Comparison of ENCODE assay signal across 8 cellular contexts in genomic region chr21:26846036-26846931, GRCh38. TPM values are rescaled to one million over a fixed set of nuclear protein-coding genes. Genes with fewer than 3 reads are reported as not detected.
DNase-seq lines count a peak whose midpoint lies in the region; ATAC-seq and TF ChIP-seq lines count a peak whose summit lies in the region.

No MANE protein-coding gene starts in this region.

- DNase-seq in C1 segment of cervical spinal cord (lab: John Stamatoyannopoulos, UW) (peak in 12 of 14 donors; percentile 41 to 82 (median 66)), IMR-90 (peak; percentile 82), adipocyte (ENCODE audit: low read depth) (peak; percentile 92), Right ventricle myocardium inferior (ENCODE audit: missing footprints) (peak; percentile 94), neural crest cell (ENCODE audit: low read depth, low spot score) (peak; percentile 61), NCI-H187 treated with DMSO at 0.1 percent for 48 hours (lab: John Stamatoyannopoulos, UW) (no peak)

- peak; percentile 46 for ATAC-seq in IMR-90 (ENCODE audit: low read depth)
- ATAC-seq in Right ventricle myocardium inferior: peak; percentile 62
- ATAC-seq in HG03095 (IDR thresholded peaks at IDR 0.05; ENCODE audit: unreplicated experiment): no peak
- ATAC-seq in HG03175 (IDR thresholded peaks at IDR 0.05; ENCODE audit: unreplicated experiment): no peak

- H2AFZ ChIP-seq in IMR-90 (replicated peaks; ENCODE audit: low read length, poor library complexity): peak overlapping the region; percentile 89

- H3K36me3 Mint-ChIP-seq in neural crest cell (ENCODE audit: low read depth): peaks cover 7% of the 10 kb centered on the region

- H3K9me3 ChIP-seq in IMR-90 (ENCODE audit: control insufficient read depth, insufficient read depth, low read length): no peaks in the 10 kb centered on the region
- H3K9me3 ChIP-seq in adipocyte (ENCODE audit: control insufficient read depth, low read length): no peaks in the 10 kb centered on the region

- peak overlapping the region; percentile 87 for H2BK5ac ChIP-seq in IMR-90 (ENCODE audit: low read depth, low read length, poor library complexity, severe bottlenecking)

- WGBS in IMR-90 (ENCODE audit: extremely low coverage in 2 of 2, insufficient read length in 1 of 2), 2 experiments: 1% methylated on average over 15 of the region's 50 CpGs; no CpG with 5 or more reads in 1 of the 2 experiments

- peaks cover 6% of the 10 kb centered on the region for H3K27me3 Mint-ChIP-seq in neural crest cell (ENCODE audit: low read depth)

- intact Hi-C loops in IMR-90 (cut with micrococcal nuclease) (loop anchor here (5.0 to 10.0 kb wide), 9 partner anchors 951 to 1929 kb away; no protein-coding TSS in a partner anchor), Right ventricle myocardium inferior (cut with DNase I) (loop anchor here (5.0 kb wide), 3 partner anchors 721 to 1676 kb away; no protein-coding TSS in a partner anchor)

- TF ChIP-seq POLR2A in IMR-90 (IDR thresholded peaks at IDR 0.05; ENCODE audit: low read depth, low read length): peak; percentile 68

- POLR2A ChIA-PET in IMR-90 (lab: Charles Lee; ENCODE audit: unreplicated experiment): interaction anchor here (0.7 kb wide), 1 partner anchor 854 kb away, joined by 3 read pairs; no protein-coding TSS in a partner anchor

- no TSS peak for BruUV-seq in IMR-90 (replicated peaks; lab: Mats Ljungman, UMichigan)

- H3K9me3 Mint-ChIP-seq in neural crest cell: no peaks in the 10 kb centered on the region

- peak overlapping the region; percentile 62 for H4K5ac ChIP-seq in IMR-90 (ENCODE audit: low read depth, low read length)

- H3K4ac ChIP-seq in IMR-90 (ENCODE audit: low read depth, low read length): peak overlapping the region; percentile 95

- dilution Hi-C loops in IMR-90 (cut with HindIII; ENCODE audit: low sequenced_read_pairs, unreplicated experiment): no loop called here

- peaks cover 3 to 30% of the 10 kb centered on the region in 2 experiments for H3K79me1 ChIP-seq in IMR-90 (ENCODE audit: low read depth in 1 of 2, low read length in 2 of 2)

- H3K27me3 ChIP-seq in IMR-90 (ENCODE audit: control insufficient read depth, insufficient read depth, low read length) (no peaks in the 10 kb centered on the region), adipocyte (replicated peaks; ENCODE audit: control insufficient read depth, insufficient read depth, low read length) (no peaks in the 10 kb centered on the region)

- H2AK5ac ChIP-seq in IMR-90 (ENCODE audit: low read depth, low read length): peak overlapping the region; percentile 51

- peak overlapping the region; percentile 82 for H3K14ac ChIP-seq in IMR-90 (replicated peaks; ENCODE audit: low read depth, low read length)

- TF ChIP-seq CTCF in IMR-90 (conservative IDR thresholded peaks at IDR 0.05; ENCODE audit: low read depth, low read length) (peak; percentile 31; the same call in 1 of the 2 replicates), neural crest cell (conservative IDR thresholded peaks at IDR 0.05) (peak; percentile 49)

- no peak; the same call in 1 of the 2 replicates for TF ChIP-seq RAD21 in IMR-90 (IDR thresholded peaks at IDR 0.05; ENCODE audit: low read length)

- peak overlapping the region; percentile 92 for H4K91ac ChIP-seq in IMR-90 (ENCODE audit: insufficient read depth, low read depth, low read length)

- H2BK15ac ChIP-seq in IMR-90 (ENCODE audit: low read depth, low read length): peak overlapping the region; percentile 57

- in situ Hi-C loops in IMR-90 (cut with MboI; ENCODE audit: low sequenced_read_pairs): loop anchor here (5.0 to 10.0 kb wide), 3 partner anchors 1206 to 1949 kb away; no protein-coding TSS in a partner anchor

- peaks cover 23% of the 10 kb centered on the region for H3K36me3 ChIP-seq in IMR-90 (ENCODE audit: control insufficient read depth, insufficient read depth, low read length)
- H3K36me3 ChIP-seq in adipocyte (ENCODE audit: control insufficient read depth, insufficient read depth, low read length, severe bottlenecking): peaks cover 12% of the 10 kb centered on the region

- H4K20me1 ChIP-seq in IMR-90 (ENCODE audit: insufficient read depth, low read length): peaks cover 37% of the 10 kb centered on the region

- peak overlapping the region; percentile 89 for H2BK120ac ChIP-seq in IMR-90 (ENCODE audit: low read depth, low read length)

- H3K9me1 ChIP-seq in IMR-90 (ENCODE audit: insufficient read depth, low read length): peaks cover 3% of the 10 kb centered on the region; the same call in 1 of the 2 replicates

- H3K27ac Mint-ChIP-seq in neural crest cell (ENCODE audit: unreplicated experiment): peak overlapping the region; percentile 99

- H3K27ac ChIP-seq in IMR-90 (ENCODE audit: insufficient read depth, low read length): peak overlapping the region; percentile 94

- peak overlapping the region; percentile 96 for H3K4me2 ChIP-seq in IMR-90 (ENCODE audit: low read depth, low read length)

- peak overlapping the region; percentile 93 for H3K56ac ChIP-seq in IMR-90 (ENCODE audit: extremely low read depth, insufficient read depth, low read length)

- peak overlapping the region; percentile 85 for H3K9ac ChIP-seq in IMR-90 (ENCODE audit: low read depth, low read length)
- peak overlapping the region; percentile 94 for H3K9ac ChIP-seq in adipocyte (ENCODE audit: low read length)

- peak overlapping the region; percentile 90 for H3K23ac ChIP-seq in IMR-90 (ENCODE audit: low read depth, low read length)

- H3K4me3 Mint-ChIP-seq in neural crest cell: peak overlapping the region; percentile 96

- CTCF ChIA-PET in IMR-90 (lab: Yijun Ruan, JAX): no interaction called here

- H3K4me3 ChIP-seq in IMR-90 (ENCODE audit: insufficient read depth, low read depth, low read length) (peak overlapping the region; percentile 97), adipocyte (ENCODE audit: low read length) (peak overlapping the region; percentile 95)

- peaks cover 63% of the 10 kb centered on the region for H3K4me1 Mint-ChIP-seq in neural crest cell

- peak overlapping the region; percentile 98 for H2AK9ac ChIP-seq in IMR-90 (replicated peaks; ENCODE audit: low read depth, low read length, poor library complexity)

- 0 out of 2 replicates have a peak overlapping the region, but pooled peaks have one; percentile 27 for H2BK20ac ChIP-seq in IMR-90 (ENCODE audit: low read depth, low read length)

- H3K4me1 ChIP-seq in IMR-90 (ENCODE audit: control insufficient read depth, insufficient read depth, low read length) (peaks cover 6% of the 10 kb centered on the region), adipocyte (ENCODE audit: control insufficient read depth, insufficient read depth, low read length) (peaks cover 12% of the 10 kb centered on the region)

- H4K8ac ChIP-seq in IMR-90 (ENCODE audit: low read depth in 2 of 2, low read length in 2 of 2): peak overlapping the region; percentile 93 to 94

- peak overlapping the region; percentile 94 for H3K18ac ChIP-seq in IMR-90 (ENCODE audit: low read depth, low read length)

TF ChIP-seq in IMR-90, 13 proteins besides CTCF, POLR2A, EP300 and RAD21:
- TF ChIP-seq BHLHE40 (IDR thresholded peaks at IDR 0.05; ENCODE audit: low read depth, low read length) (peak; percentile 45), MAFK (IDR thresholded peaks at IDR 0.05; ENCODE audit: low read depth, low read length) (no peak)

RNA-seq across cellular contexts. Expression of gene ADAMTS1, which starts 1.1 kb away (rescaled TPM):
- total RNA-seq in IMR-90 (2012; rRNA removed) (106 and 116 TPM in 2 replicates), Right ventricle myocardium inferior (59.3 TPM), neural crest cell (31.9 and 35.9 TPM in 2 replicates)
- 317 and 336 TPM in 2 replicates for polyA plus RNA-seq in IMR-90 (2012; rRNA removed)
- polyA plus RNA-seq in IMR-90 (2012; cell fraction: cytosol; rRNA removed): 78.5 and 82.1 TPM in 2 replicates
- polyA plus RNA-seq in IMR-90 (2012; cell fraction: nucleus; rRNA removed; ENCODE audit: low replicate concordance): 226 and 359 TPM in 2 replicates

Comparison
In these comparisons a context has a peak if more than half of its experiments do, and no peak if none do; other contexts are left out.
1. ATAC-seq: peak in IMR-90 (single experiment) and Right ventricle myocardium inferior (single experiment); none in HG03095 (single experiment) and HG03175 (single experiment).